ENCODE assay signal across 8 cellular contexts in genomic region chr10:78520737-78521430, GRCh38.
DNase-seq lines count a peak whose midpoint lies in the region; ATAC-seq and TF ChIP-seq lines count a peak whose summit lies in the region.

No MANE protein-coding gene starts in this region.

- H3K9me3 ChIP-seq in smooth muscle cell (replicated peaks; ENCODE audit: low read depth) = no peaks in the 10 kb centered on the region
- no peaks in the 10 kb centered on the region for H3K9me3 ChIP-seq in MM.1S (replicated peaks; ENCODE audit: insufficient read depth, low read length)

- H3K27me3 ChIP-seq in smooth muscle cell (ENCODE audit: low read depth) (no peaks in the 10 kb centered on the region), MM.1S (replicated peaks; ENCODE audit: insufficient read depth, low read length) (no peaks in the 10 kb centered on the region)

- H3K9ac ChIP-seq in smooth muscle cell (ENCODE audit: low read depth) (no peak overlapping the region), MM.1S (ENCODE audit: low read length) (no peak overlapping the region)

- WGBS in smooth muscle cell (ENCODE audit: low lambda C conversion rate) = 53% methylated on average over 4 of the region's 4 CpGs

- ATAC-seq in activated naive CD4-positive, alpha-beta T cell treated with anti-CD3 and anti-CD28 coated beads, Interleukin-2, amount 50 U/mL, for 72 hours = peak; percentile 74 to 75
- ATAC-seq in GM21529 (IDR thresholded peaks at IDR 0.05; ENCODE audit: unreplicated experiment) = no peak

- no peaks in the 10 kb centered on the region for H3K79me2 ChIP-seq in smooth muscle cell (ENCODE audit: low read depth)
- no peaks in the 10 kb centered on the region for H3K79me2 ChIP-seq in MM.1S (ENCODE audit: low read length)

- intact Hi-C loops in posterior vena cava (cut with DNase I) = no loop called here

- H3K27ac ChIP-seq in smooth muscle cell (ENCODE audit: low read depth) (peak overlapping the region; percentile 0), MM.1S (ENCODE audit: low read length) (no peak overlapping the region)

- H3K4me1 ChIP-seq in smooth muscle cell (ENCODE audit: low read depth) = no peaks in the 10 kb centered on the region
- H3K4me1 ChIP-seq in MM.1S (ENCODE audit: low read length) = no peaks in the 10 kb centered on the region

- DNase-seq in activated naive CD4-positive, alpha-beta T cell treated with anti-CD3 and anti-CD28 coated beads, Interleukin-2, amount 50 U/mL, for 72 hours (ENCODE audit: low spot score in 2 of 2) = no peak
- no peak for DNase-seq in activated naive CD4-positive, alpha-beta T cell treated with anti-CD3 and anti-CD28 coated beads, Interleukin-2, amount 50 U/mL, for 16 hours
- DNase-seq in NCI-H82 treated with DMSO at 0.1 percent for 48 hours (lab: John Stamatoyannopoulos, UW; ENCODE audit: unreplicated experiment) (peak; percentile 2), epithelial cell of esophagus (ENCODE audit: low read depth) (peak; percentile 84), smooth muscle cell (lab: John Stamatoyannopoulos, UW; ENCODE audit: unreplicated experiment) (no peak), posterior vena cava (ENCODE audit: low spot score) (no peak), MM.1S (no peak)

- H3K9me3 Mint-ChIP-seq in activated naive CD4-positive, alpha-beta T cell treated with anti-CD3 and anti-CD28 coated beads, Interleukin-2, amount 50 U/mL, for 72 hours = no peaks in the 10 kb centered on the region

- H2AFZ ChIP-seq in smooth muscle cell (ENCODE audit: low read depth) (no peak overlapping the region), MM.1S (ENCODE audit: low read length) (no peak overlapping the region)

- H3K27ac Mint-ChIP-seq in activated naive CD4-positive, alpha-beta T cell treated with anti-CD3 and anti-CD28 coated beads, Interleukin-2, amount 50 U/mL, for 72 hours = peak overlapping the region in 1 of 2 donors; percentile 29

- TF ChIP-seq CTCF in epithelial cell of esophagus (IDR thresholded peaks at IDR 0.05; ENCODE audit: insufficient read depth, low read depth, low read length, missing control alignments) = peak; percentile 58
- TF ChIP-seq CTCF in smooth muscle cell (IDR thresholded peaks at IDR 0.05; ENCODE audit: borderline replicate concordance, insufficient read depth, poor library complexity, severe bottlenecking) = peak; percentile 27
- no peak for TF ChIP-seq CTCF in MM.1S (IDR thresholded peaks at IDR 0.05; ENCODE audit: low read length)

- H3K4me2 ChIP-seq in smooth muscle cell (peak overlapping the region; percentile 13), MM.1S (ENCODE audit: low read depth, low read length) (no peak overlapping the region)

- H3K36me3 ChIP-seq in smooth muscle cell (ENCODE audit: low read depth) = no peaks in the 10 kb centered on the region
- H3K36me3 ChIP-seq in MM.1S (replicated peaks; ENCODE audit: insufficient read depth, low read length) = no peaks in the 10 kb centered on the region

- H4K20me1 ChIP-seq in smooth muscle cell (ENCODE audit: low read depth) (no peaks in the 10 kb centered on the region), MM.1S (ENCODE audit: insufficient read depth, low read length) (no peaks in the 10 kb centered on the region)

- no peak overlapping the region for H3K4me3 ChIP-seq in epithelial cell of esophagus (ENCODE audit: low read length)
- no peak overlapping the region for H3K4me3 ChIP-seq in smooth muscle cell
- H3K4me3 ChIP-seq in MM.1S (ENCODE audit: low read length) = no peak overlapping the region

- H3F3A ChIP-seq in smooth muscle cell (ENCODE audit: low read depth) = peaks cover 11% of the 10 kb centered on the region
- H3F3A ChIP-seq in MM.1S (ENCODE audit: insufficient read depth, low read length) = no peaks in the 10 kb centered on the region

- no peaks in the 10 kb centered on the region for H3K9me2 ChIP-seq in MM.1S (replicated peaks; ENCODE audit: insufficient read depth, low read length)

- H3K36me3 Mint-ChIP-seq in activated naive CD4-positive, alpha-beta T cell treated with anti-CD3 and anti-CD28 coated beads, Interleukin-2, amount 50 U/mL, for 72 hours = no peaks in the 10 kb centered on the region

Comparison
In these comparisons a context has a peak if more than half of its experiments do, and no peak if none do; other contexts are left out.
1. DNase-seq: peak in NCI-H82 treated with DMSO at 0.1 percent for 48 hours (single experiment) and epithelial cell of esophagus (single experiment); none in activated naive CD4-positive, alpha-beta T cell treated with anti-CD3 and anti-CD28 coated beads, Interleukin-2, amount 50 U/mL, for 72 hours (0 of 2), activated naive CD4-positive, alpha-beta T cell treated with anti-CD3 and anti-CD28 coated beads, Interleukin-2, amount 50 U/mL, for 16 hours (single experiment), smooth muscle cell (single experiment), posterior vena cava (single experiment) and MM.1S (single experiment).